12 cellular contexts compared by ENCODE assay signal in the genomic region with DNA sequence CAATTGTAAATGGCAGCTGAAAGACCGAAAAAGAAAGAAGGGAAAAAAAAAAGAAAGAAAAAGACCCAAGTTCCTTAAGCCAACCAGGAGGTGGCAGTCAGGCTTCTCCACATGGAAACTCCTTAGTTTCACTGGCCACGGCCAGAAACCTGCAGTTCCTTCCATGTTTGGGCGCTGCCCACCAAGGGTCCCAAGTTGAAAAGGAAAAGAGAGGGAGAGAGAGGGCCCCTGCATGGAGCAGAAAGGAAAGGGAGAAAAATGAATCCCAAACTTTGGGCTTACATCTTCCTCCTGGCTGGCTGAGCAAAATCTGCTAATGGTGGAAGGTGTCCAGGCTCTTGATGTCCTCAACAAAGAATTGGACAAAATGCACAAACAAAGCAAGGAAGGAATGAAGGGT. TPM values are rescaled to one million over a fixed set of nuclear protein-coding genes. Genes with fewer than 3 reads are reported as not detected.
A peak's percentile ranks its signal among the peaks of the same experiment; 100 is the strongest.
DNase-seq lines count a peak whose midpoint lies in the region; ATAC-seq and TF ChIP-seq lines count a peak whose summit lies in the region.
"Had no signal": no experiment of that assay in that cellular context is flagged by ENCODE, and none has a peak within 500 bp of the region (broad histone marks: within the 10 kb centered on the region; RNA-seq: fewer than 3 reads in every experiment).

No MANE protein-coding gene starts in this region.

- H3K36me3 ChIP-seq in breast epithelium (no peaks in the 10 kb centered on the region), RWPE2 (ENCODE audit: low read depth) (no peaks in the 10 kb centered on the region)
- H3K36me3 ChIP-seq: HAP-1 had no signal

- DNase-seq in MCF 10A (ENCODE audit: unreplicated experiment) = peak; percentile 24
- no peak for DNase-seq in breast epithelium (ENCODE audit: low spot score in 2 of 2)
- no peak for DNase-seq in RWPE2 (ENCODE audit: low spot score)
- DNase-seq in fibroblast of pulmonary artery (ENCODE audit: low read depth) = peak; percentile 39
- DNase-seq in immature natural killer cell = no peak
- no peak for DNase-seq in activated CD8-positive, alpha-beta memory T cell treated with anti-CD3 and anti-CD28 coated beads, Interleukin-2, amount 50 U/mL, for 48 hours
- no peak for DNase-seq in SW 1271 (lab: John Stamatoyannopoulos, UW)
- DNase-seq: activated CD4-positive, alpha-beta T cell treated with anti-CD3 and anti-CD28 coated beads for 1 hour; amniotic stem cell; CD4-positive, CD25-positive, alpha-beta regulatory T cell had no signal

- CTCF ChIA-PET in MCF 10A (lab: Yijun Ruan, JAX) = interaction anchor here (1.0 to 7.6 kb wide), 3 partner anchors 11 to 195 kb away, joined by 3 to 54 read pairs (median 12); no protein-coding TSS in a partner anchor

- H3K4me1 Mint-ChIP-seq in MCF 10A (ENCODE audit: insufficient read depth, unreplicated experiment) = no peaks in the 10 kb centered on the region
- H3K4me1 Mint-ChIP-seq in immature natural killer cell = peaks cover 0 to 3% of the 10 kb centered on the region in 2 donors

- H3K36me3 Mint-ChIP-seq in MCF 10A (ENCODE audit: insufficient read depth, unreplicated experiment) (no peaks in the 10 kb centered on the region), immature natural killer cell (no peaks in the 10 kb centered on the region)
- H3K36me3 Mint-ChIP-seq: CD4-positive, CD25-positive, alpha-beta regulatory T cell had no signal

- H3K27me3 Mint-ChIP-seq in MCF 10A (ENCODE audit: insufficient read depth, unreplicated experiment) (peaks cover 14% of the 10 kb centered on the region), immature natural killer cell (ENCODE audit: low read depth in 3 of 3) (peaks cover 0 to 3% (median 0%) of the 10 kb centered on the region in 3 donors)

- H3K9me3 Mint-ChIP-seq in MCF 10A (ENCODE audit: unreplicated experiment) (no peaks in the 10 kb centered on the region), immature natural killer cell (peaks cover 0 to 3% (median 0%) of the 10 kb centered on the region in 6 donors)

- H3K27ac Mint-ChIP-seq in MCF 10A (ENCODE audit: low read depth, unreplicated experiment) (no peak overlapping the region), immature natural killer cell (no peak overlapping the region)
- H3K27ac Mint-ChIP-seq: CD4-positive, CD25-positive, alpha-beta regulatory T cell had no signal

- no peak overlapping the region for H3K27ac ChIP-seq in breast epithelium
- no peak overlapping the region for H3K27ac ChIP-seq in RWPE2 (ENCODE audit: poor library complexity, severe bottlenecking)

- H3K4me1 ChIP-seq in breast epithelium = no peaks in the 10 kb centered on the region
- H3K4me1 ChIP-seq in RWPE2 (ENCODE audit: insufficient read depth, poor library complexity, severe bottlenecking) = no peaks in the 10 kb centered on the region

- TF ChIP-seq CTCF in MCF 10A (IDR thresholded peaks at IDR 0.05; ENCODE audit: unreplicated experiment) = peak; percentile 25
- TF ChIP-seq CTCF in breast epithelium (IDR thresholded peaks at IDR 0.05) = no peak
- TF ChIP-seq CTCF in RWPE2 (IDR thresholded peaks at IDR 0.05; ENCODE audit: poor library complexity, severe bottlenecking) = peak; percentile 17
- TF ChIP-seq CTCF in fibroblast of pulmonary artery (IDR thresholded peaks at IDR 0.05; ENCODE audit: low read length, missing control alignments) = peak; percentile 45

- TF ChIP-seq POLR2A in breast epithelium (IDR thresholded peaks at IDR 0.05) = no peak

- ATAC-seq in RWPE2 (ENCODE audit: low read depth) (no peak), HG03280 (IDR thresholded peaks at IDR 0.05; ENCODE audit: unreplicated experiment) (no peak)

- POLR2A ChIA-PET in MCF 10A (lab: Yijun Ruan, JAX) = interaction anchor here (1.0 kb wide), 1 partner anchor 10 kb away, joined by 3 read pairs; no protein-coding TSS in a partner anchor

- no TSS peak for BruUV-seq in MCF 10A (replicated peaks; lab: Mats Ljungman, UMichigan)

- H3K4me3 ChIP-seq in breast epithelium (no peak overlapping the region), RWPE2 (ENCODE audit: severe bottlenecking) (no peak overlapping the region), fibroblast of pulmonary artery (replicated peaks; ENCODE audit: low read depth, low read length) (no peak overlapping the region)
- H3K4me3 ChIP-seq: HAP-1 had no signal

- H3K4me3 Mint-ChIP-seq in MCF 10A (ENCODE audit: unreplicated experiment) = no peak overlapping the region
- H3K4me3 Mint-ChIP-seq in immature natural killer cell = no peak overlapping the region
- H3K4me3 Mint-ChIP-seq: CD4-positive, CD25-positive, alpha-beta regulatory T cell had no signal

- intact Hi-C loops in MCF 10A (cut with micrococcal nuclease) = no loop called here
- intact Hi-C loops in breast epithelium (cut with DNase I; ENCODE audit: low total_unique reads) = no loop called here

- H3K9me3 ChIP-seq in breast epithelium (no peaks in the 10 kb centered on the region), RWPE2 (ENCODE audit: severe bottlenecking) (no peaks in the 10 kb centered on the region)
- H3K9me3 ChIP-seq: HAP-1 had no signal

- no peaks in the 10 kb centered on the region for H3K27me3 ChIP-seq in breast epithelium
- no peaks in the 10 kb centered on the region for H3K27me3 ChIP-seq in RWPE2 (ENCODE audit: insufficient read depth, poor library complexity, severe bottlenecking)

RNA-seq across cellular contexts. Expression of a gene that starts 31.8 kb away (rescaled TPM):
- 0.20 and 0.30 TPM in 2 replicates for total RNA-seq in MCF 10A (2022)
- under 1 TPM; under 0.01 to 0.29 (median under 0.01) TPM for total RNA-seq in breast epithelium
- polyA plus RNA-seq in immature natural killer cell = not detected
- polyA plus RNA-seq: CD4-positive, CD25-positive, alpha-beta regulatory T cell had no signal

RNA-seq across cellular contexts. Expression of a gene that starts 50.4 kb away (rescaled TPM):
- 602 and 797 TPM in 2 replicates for total RNA-seq in MCF 10A (2022)
- 10 to 100 TPM; 11.1 to 32.1 (median 19.5) TPM for total RNA-seq in breast epithelium
- polyA plus RNA-seq in immature natural killer cell = 100 to 1,000 TPM; 125 to 171 (median 166) TPM

Comparison
In these comparisons a context has a peak if more than half of its experiments do, and no peak if none do; other contexts are left out.
1. DNase-seq: peak in MCF 10A (single experiment) and fibroblast of pulmonary artery (single experiment); none in breast epithelium (0 of 2), RWPE2 (single experiment), immature natural killer cell (0 of 3), activated CD8-positive, alpha-beta memory T cell treated with anti-CD3 and anti-CD28 coated beads, Interleukin-2, amount 50 U/mL, for 48 hours (single experiment) and SW 1271 (0 of 2).
2. CTCF ChIP-seq: peak in MCF 10A (single experiment), RWPE2 (single experiment) and fibroblast of pulmonary artery (single experiment); none in breast epithelium (0 of 3).
3. RNA of a gene that starts 50.4 kb away (total RNA-seq): 602 to 797 TPM in MCF 10A; 11.1 to 32.1 TPM in breast epithelium; every median in the first group is over 10 times any median in the second.